8 cellular contexts compared by ENCODE assay signal in genomic region chr21:28991861-28992525, GRCh38. TPM values are rescaled to one million over a fixed set of nuclear protein-coding genes. Genes with fewer than 3 reads are reported as not detected.
DNase-seq lines count a peak whose midpoint lies in the region; ATAC-seq and TF ChIP-seq lines count a peak whose summit lies in the region.

No MANE protein-coding gene starts in this region.

- ATAC-seq in lung (ENCODE audit: insufficient read depth, low FRiP score): no peak
- ATAC-seq in aorta (ENCODE audit: low FRiP score): peak; percentile 9
- ATAC-seq in HG02970 (IDR thresholded peaks at IDR 0.05; ENCODE audit: low FRiP score, unreplicated experiment): no peak

- 5% methylated on average over 14 of the region's 14 CpGs for WGBS in lung, 2 donors
- 3 to 5% methylated on average over 14 of the region's 14 CpGs for WGBS in aorta, 2 donors

- no peaks in the 10 kb centered on the region for H3K27me3 Mint-ChIP-seq in activated T-cell treated with anti-CD3 and anti-CD28 coated beads, Interleukin-2, amount 50 U/mL, for 24 hours

- no peaks in the 10 kb centered on the region for H3K9me3 Mint-ChIP-seq in activated T-cell treated with anti-CD3 and anti-CD28 coated beads, Interleukin-2, amount 50 U/mL, for 24 hours

- H3K4me1 ChIP-seq in lung (ENCODE audit: control insufficient read depth in 2 of 2, insufficient read depth in 2 of 2, low read length in 2 of 2) (peaks cover 6% of the 10 kb centered on the region in 2 donors), aorta (ENCODE audit: control insufficient read depth in 1 of 2, insufficient read depth in 2 of 2, low read length in 2 of 2) (no peaks in the 10 kb centered on the region)

- peaks cover 43% of the 10 kb centered on the region for H3K36me3 Mint-ChIP-seq in activated T-cell treated with anti-CD3 and anti-CD28 coated beads, Interleukin-2, amount 50 U/mL, for 24 hours (ENCODE audit: low read depth)

- no peaks in the 10 kb centered on the region for H3K9me3 ChIP-seq in MG63
- H3K9me3 ChIP-seq in lung (ENCODE audit: control insufficient read depth in 2 of 2, insufficient read depth in 1 of 2, low read length in 1 of 2): no peaks in the 10 kb centered on the region
- H3K9me3 ChIP-seq in aorta (ENCODE audit: control insufficient read depth, low read length): no peaks in the 10 kb centered on the region

- DNase-seq in activated T-cell treated with anti-CD3 and anti-CD28 coated beads, Interleukin-2, amount 50 U/mL, for 24 hours: no peak
- DNase-seq in activated T-cell treated with anti-CD3 and anti-CD28 coated beads, Interleukin-2, amount 50 U/mL, for 1 hour: no peak
- DNase-seq in MG63: no peak
- peak in 1 of 61 donors; percentile 58 for DNase-seq in caudate nucleus (lab: John Stamatoyannopoulos, UW)
- no peak for DNase-seq in lung (ENCODE audit: low spot score)
- no peak for DNase-seq in aorta
- DNase-seq in NCI-H524 (lab: John Stamatoyannopoulos, UW): no peak

- H3K4me3 ChIP-seq in MG63 (peak overlapping the region; percentile 79), lung (peak overlapping the region; percentile 94), aorta (ENCODE audit: low read length in 2 of 2) (peak overlapping the region; percentile 71 to 89)

- H3K27me3 ChIP-seq in MG63 (no peaks in the 10 kb centered on the region), lung (ENCODE audit: control insufficient read depth, insufficient read depth) (no peaks in the 10 kb centered on the region), aorta (ENCODE audit: control insufficient read depth in 1 of 2, insufficient read depth in 2 of 2, low read length in 1 of 2) (no peaks in the 10 kb centered on the region)

- H3K36me3 ChIP-seq in MG63: no peaks in the 10 kb centered on the region
- H3K36me3 ChIP-seq in lung (ENCODE audit: control insufficient read depth in 2 of 2, insufficient read depth in 2 of 2, low read length in 2 of 2): no peaks in the 10 kb centered on the region
- no peaks in the 10 kb centered on the region for H3K36me3 ChIP-seq in aorta (ENCODE audit: control insufficient read depth in 1 of 2, insufficient read depth in 2 of 2, low read length in 1 of 2)

- H3K27ac Mint-ChIP-seq in activated T-cell treated with anti-CD3 and anti-CD28 coated beads, Interleukin-2, amount 50 U/mL, for 24 hours: peak overlapping the region; percentile 98

- intact Hi-C loops in aorta (cut with DNase I): no loop called here

- H3K4me1 Mint-ChIP-seq in activated T-cell treated with anti-CD3 and anti-CD28 coated beads, Interleukin-2, amount 50 U/mL, for 24 hours (ENCODE audit: low read depth): peaks cover 53% of the 10 kb centered on the region

- TF ChIP-seq CTCF in lung (IDR thresholded peaks at IDR 0.05; ENCODE audit: control extremely low read depth, extremely low read depth): no peak

- peak overlapping the region; percentile 89 for H3K27ac ChIP-seq in caudate nucleus (ENCODE audit: low read depth, low read length)
- H3K27ac ChIP-seq in lung (ENCODE audit: low read depth in 1 of 2, low read length in 1 of 2): peak overlapping the region; percentile 94
- H3K27ac ChIP-seq in aorta (ENCODE audit: low read depth in 1 of 2, low read length in 2 of 2): peak overlapping the region in 1 of 2 donors; percentile 78

- peak overlapping the region; percentile 95 for H3K4me3 Mint-ChIP-seq in activated T-cell treated with anti-CD3 and anti-CD28 coated beads, Interleukin-2, amount 50 U/mL, for 24 hours

RNA-seq across cellular contexts. Expression of gene LTN1, which starts 0.7 kb away (rescaled TPM):
- total RNA-seq in MG63 (2014; rRNA removed; shearing (Covaris generic); ENCODE audit: low replicate concordance): 9.0 and 10.8 TPM in 2 replicates
- total RNA-seq in lung: 10 to 100 TPM; 17.0 to 46.9 TPM
- 1 to 10 TPM; 4.5 to 7.0 TPM for polyA plus RNA-seq in lung
- total RNA-seq in aorta: 10 to 100 TPM; 34.4 to 36.8 TPM
- 1 to 10 TPM; 2.9 to 9.6 TPM for polyA plus RNA-seq in aorta

RNA-seq across cellular contexts. Expression of gene RWDD2B, which starts 27.2 kb away (rescaled TPM):
- total RNA-seq in MG63 (2014; rRNA removed; shearing (Covaris generic); ENCODE audit: low replicate concordance): 7.3 and 8.4 TPM in 2 replicates
- 10 to 100 TPM; 11.6 to 15.8 TPM for total RNA-seq in lung
- polyA plus RNA-seq in lung: 10 to 100 TPM; 10.3 to 14.1 TPM
- 10 to 100 TPM; 13.9 to 16.1 TPM for total RNA-seq in aorta
- polyA plus RNA-seq in aorta: 10 to 100 TPM; 26.7 to 27.2 TPM

RNA-seq across cellular contexts. Expression of gene USP16, which starts 32.5 kb away (rescaled TPM):
- 27.8 and 41.8 TPM in 2 replicates for total RNA-seq in MG63 (2014; rRNA removed; shearing (Covaris generic); ENCODE audit: low replicate concordance)
- total RNA-seq in lung (10 to 100 TPM; 33.2 to 42.3 TPM), aorta (10 to 100 TPM; 33.8 to 42.8 TPM)
- polyA plus RNA-seq in lung (10 to 100 TPM; 22.7 to 23.9 TPM), aorta (10 to 100 TPM; 38.7 to 39.8 TPM)
